10 cellular contexts compared by ENCODE assay signal in genomic region chr5:173602423-173602822, GRCh38. TPM values are rescaled to one million over a fixed set of nuclear protein-coding genes. Genes with fewer than 3 reads are reported as not detected.
A peak's percentile ranks its signal among the peaks of the same experiment; 100 is the strongest.
DNase-seq lines count a peak whose midpoint lies in the region; ATAC-seq and TF ChIP-seq lines count a peak whose summit lies in the region.
"Had no signal": no experiment of that assay in that cellular context is flagged by ENCODE, and none has a peak within 500 bp of the region (broad histone marks: within the 10 kb centered on the region; RNA-seq: fewer than 3 reads in every experiment).

No MANE protein-coding gene starts in this region.

- no peak overlapping the region; the same call in 1 of the 2 replicates for H3K27ac Mint-ChIP-seq in HFFc6
- no peak overlapping the region for H3K27ac Mint-ChIP-seq in immature natural killer cell
- H3K27ac Mint-ChIP-seq: activated T-cell treated with anti-CD3 and anti-CD28 coated beads, Interleukin-2, amount 50 U/mL, for 24 hours had no signal

- no peak overlapping the region for H3K27ac ChIP-seq in brain microvascular endothelial cell
- H3K27ac ChIP-seq: esophagus squamous epithelium had no signal

- peaks cover 11% of the 10 kb centered on the region for H3K4me1 Mint-ChIP-seq in HFFc6 (ENCODE audit: low read depth)
- H3K4me1 Mint-ChIP-seq in immature natural killer cell, result peaks cover 0 to 3% of the 10 kb centered on the region in 2 donors

- in situ Hi-C loops in brain microvascular endothelial cell (cut with HindIII; ENCODE audit: low pct_ligation_motif_present, low sequenced_read_pairs), result no loop called here

- no peak overlapping the region for H3K4me3 ChIP-seq in brain microvascular endothelial cell (ENCODE audit: low read depth, low read length)
- H3K4me3 ChIP-seq: esophagus squamous epithelium had no signal

- H3K36me3 Mint-ChIP-seq in HFFc6 (ENCODE audit: low read depth), result peaks cover 40% of the 10 kb centered on the region
- peaks cover 4 to 25% (median 21%) of the 10 kb centered on the region in 3 donors for H3K36me3 Mint-ChIP-seq in immature natural killer cell

- no peaks in the 10 kb centered on the region for H3K27me3 Mint-ChIP-seq in HFFc6 (ENCODE audit: insufficient read depth)
- no peaks in the 10 kb centered on the region for H3K27me3 Mint-ChIP-seq in immature natural killer cell (ENCODE audit: low read depth in 3 of 3)
- H3K27me3 Mint-ChIP-seq: activated T-cell treated with anti-CD3 and anti-CD28 coated beads, Interleukin-2, amount 50 U/mL, for 24 hours had no signal

- H3K27me3 ChIP-seq in brain microvascular endothelial cell (replicated peaks), result no peaks in the 10 kb centered on the region
- H3K27me3 ChIP-seq: esophagus squamous epithelium had no signal

- peak; percentile 56 for DNase-seq in AG08395 (ENCODE audit: low spot score)
- DNase-seq in HFFc6, result peak; percentile 58
- peak; percentile 79 for DNase-seq in brain microvascular endothelial cell
- no peak for DNase-seq in left lobe of liver (ENCODE audit: low spot score)
- no peak for DNase-seq in immature natural killer cell
- no peak for DNase-seq in NCI-H128 (lab: John Stamatoyannopoulos, UW; ENCODE audit: unreplicated experiment)
- DNase-seq in NCI-H2081 treated with DMSO at 0.1 percent for 48 hours (lab: John Stamatoyannopoulos, UW), result no peak
- DNase-seq: activated T-cell treated with anti-CD3 and anti-CD28 coated beads, Interleukin-2, amount 50 U/mL, for 24 hours; esophagus squamous epithelium had no signal

- TF ChIP-seq CTCF in HFFc6 (IDR thresholded peaks at IDR 0.05) (no peak), brain microvascular endothelial cell (IDR thresholded peaks at IDR 0.05; ENCODE audit: low read depth, low read length, missing control alignments) (no peak)

- H3K9me3 Mint-ChIP-seq in HFFc6, result no peaks in the 10 kb centered on the region
- no peaks in the 10 kb centered on the region for H3K9me3 Mint-ChIP-seq in immature natural killer cell
- H3K9me3 Mint-ChIP-seq: activated T-cell treated with anti-CD3 and anti-CD28 coated beads, Interleukin-2, amount 50 U/mL, for 24 hours had no signal

- H3K4me3 Mint-ChIP-seq in HFFc6, result no peak overlapping the region
- H3K4me3 Mint-ChIP-seq in immature natural killer cell, result no peak overlapping the region
- H3K4me3 Mint-ChIP-seq: activated T-cell treated with anti-CD3 and anti-CD28 coated beads, Interleukin-2, amount 50 U/mL, for 24 hours had no signal

- peaks cover 31% of the 10 kb centered on the region for H3K36me3 ChIP-seq in brain microvascular endothelial cell (replicated peaks)

- ATAC-seq in left lobe of liver (peak; percentile 32), GM19463 (IDR thresholded peaks at IDR 0.05; ENCODE audit: unreplicated experiment) (no peak)

RNA-seq across cellular contexts. Expression of gene BOD1, which starts 14.0 kb away (rescaled TPM):
- 10 to 100 TPM; 47.5 to 52.4 (median 50.9) TPM for total RNA-seq in HFFc6 (2021; fragmentation: NEBNext Ultra II Directional; extraction: Animal tissue kit (Norgen Biotek cat#: 25700))
- 12.1 TPM for total RNA-seq in left lobe of liver
- polyA plus RNA-seq in immature natural killer cell, result 10 to 100 TPM in 1 of 3 donors, 1 to 10 TPM in 2; 4.0 to 12.1 (median 7.3) TPM

Comparison
In these comparisons a context has a peak if more than half of its experiments do, and no peak if none do; other contexts are left out.
1. DNase-seq: peak in AG08395 (single experiment), HFFc6 (single experiment) and brain microvascular endothelial cell (single experiment); none in left lobe of liver (single experiment), immature natural killer cell (0 of 3), NCI-H128 (single experiment) and NCI-H2081 treated with DMSO at 0.1 percent for 48 hours (single experiment).